In the genomic region with DNA sequence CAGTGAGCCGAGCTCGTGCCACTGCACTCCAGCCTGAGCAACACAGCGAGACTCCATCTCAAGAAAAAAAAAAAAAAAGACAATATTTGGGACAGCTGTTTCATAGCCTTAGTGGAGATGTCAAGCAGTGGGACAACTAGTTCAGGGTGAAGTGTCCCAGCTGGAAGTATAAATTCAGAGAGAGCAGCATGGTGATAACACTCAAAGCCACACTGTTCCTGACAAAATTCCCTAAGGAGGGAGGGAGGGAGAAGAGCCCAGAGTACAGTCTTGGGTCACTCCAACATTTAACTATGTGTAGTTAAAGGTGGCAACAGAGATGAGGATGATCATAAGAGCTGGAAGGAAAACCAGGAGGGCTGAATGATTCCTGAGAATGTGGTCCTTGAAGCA, we compare ENCODE assay signal across 17 cellular contexts. TPM values are rescaled to one million over a fixed set of nuclear protein-coding genes. Genes with fewer than 3 reads are reported as not detected.
DNase-seq lines count a peak whose midpoint lies in the region; ATAC-seq and TF ChIP-seq lines count a peak whose summit lies in the region.
"Had no signal": no experiment of that assay in that cellular context is flagged by ENCODE, and none has a peak within 500 bp of the region (broad histone marks: within the 10 kb centered on the region; RNA-seq: fewer than 3 reads in every experiment).

No MANE protein-coding gene starts in this region.

- peaks cover 8 to 14% of the 10 kb centered on the region in 2 donors for H3K4me1 ChIP-seq in breast epithelium
- H3K4me1 ChIP-seq in right cardiac atrium (ENCODE audit: control insufficient read depth, insufficient read depth, low read length): peaks cover 17% of the 10 kb centered on the region
- peaks cover 12% of the 10 kb centered on the region for H3K4me1 ChIP-seq in rectal smooth muscle tissue (ENCODE audit: control insufficient read depth, insufficient read depth, low read length)

- H3K36me3 ChIP-seq in breast epithelium (no peaks in the 10 kb centered on the region), rectal smooth muscle tissue (ENCODE audit: control insufficient read depth, insufficient read depth, low read length) (no peaks in the 10 kb centered on the region)
- H3K36me3 ChIP-seq: BLaER1 treated with 17β-estradiol and CSF1 and Interleukin-3, amounts not matched to agents 10 nM and 100 nM; upper lobe of left lung had no signal

- WGBS in right cardiac atrium: 67% methylated on average over 3 of the region's 3 CpGs

- no peak overlapping the region for H3K27ac Mint-ChIP-seq in activated naive CD8-positive, alpha-beta T cell treated with anti-CD3 and anti-CD28 coated beads, Interleukin-2, amount 50 U/mL, for 24 hours
- no peak overlapping the region for H3K27ac Mint-ChIP-seq in activated T-cell treated with anti-CD3 and anti-CD28 coated beads, Interleukin-2, amount 50 U/mL, for 72 hours
- H3K27ac Mint-ChIP-seq: activated naive CD4-positive, alpha-beta T cell treated with anti-CD3 and anti-CD28 coated beads for 36 hours had no signal

- H3K27me3 ChIP-seq in breast epithelium: no peaks in the 10 kb centered on the region
- H3K27me3 ChIP-seq in right cardiac atrium (ENCODE audit: control insufficient read depth, insufficient read depth): no peaks in the 10 kb centered on the region
- no peaks in the 10 kb centered on the region for H3K27me3 ChIP-seq in rectal smooth muscle tissue (ENCODE audit: control insufficient read depth, insufficient read depth, low read length)
- H3K27me3 ChIP-seq: BLaER1 treated with 17β-estradiol and CSF1 and Interleukin-3, amounts not matched to agents 10 nM and 100 nM; upper lobe of left lung had no signal

- H3K9me3 ChIP-seq in breast epithelium: no peaks in the 10 kb centered on the region
- no peaks in the 10 kb centered on the region for H3K9me3 ChIP-seq in right cardiac atrium (ENCODE audit: control insufficient read depth, low read length)
- H3K9me3 ChIP-seq: A549, upper lobe of left lung had no signal

- H3K27me3 Mint-ChIP-seq in activated naive CD8-positive, alpha-beta T cell treated with anti-CD3 and anti-CD28 coated beads, Interleukin-2, amount 50 U/mL, for 24 hours: no peaks in the 10 kb centered on the region
- no peaks in the 10 kb centered on the region for H3K27me3 Mint-ChIP-seq in activated T-cell treated with anti-CD3 and anti-CD28 coated beads, Interleukin-2, amount 50 U/mL, for 72 hours (ENCODE audit: low read depth)

- no peak for DNase-seq in breast epithelium (ENCODE audit: low spot score in 2 of 2)
- DNase-seq in right cardiac atrium: no peak
- no peak for DNase-seq in activated naive CD8-positive, alpha-beta T cell treated with anti-CD3 and anti-CD28 coated beads, Interleukin-2, amount 50 U/mL, for 24 hours
- no peak for DNase-seq in NCI-H82 (lab: John Stamatoyannopoulos, UW)
- no peak for DNase-seq in activated T-cell treated with anti-CD3 and anti-CD28 coated beads, Interleukin-2, amount 50 U/mL, for 72 hours
- no peak for DNase-seq in OCI-M2 (lab: John Stamatoyannopoulos, UW; ENCODE audit: unreplicated experiment)
- DNase-seq: activated naive CD4-positive, alpha-beta T cell treated with anti-CD3 and anti-CD28 coated beads for 36 hours; NCI-H2029; NCI-H446 treated with DMSO at 0.1 percent for 48 hours; occipital lobe; stimulated activated CD4-positive, alpha-beta T cell treated with anti-CD3 and anti-CD28 coated beads, Interleukin-1b, Interleukin-23, amount 100 ng/mL, for 48 hours; stimulated activated naive CD4-positive, alpha-beta T cell; upper lobe of left lung had no signal

- no peak overlapping the region for H3K4me3 ChIP-seq in breast epithelium
- peak overlapping the region; percentile 13 for H3K4me3 ChIP-seq in right cardiac atrium (ENCODE audit: low read length)
- H3K4me3 ChIP-seq in rectal smooth muscle tissue (ENCODE audit: low read length): no peak overlapping the region
- H3K4me3 ChIP-seq: A549; BLaER1 treated with 17β-estradiol and CSF1 and Interleukin-3, amounts not matched to agents 10 nM and 100 nM; upper lobe of left lung had no signal

- no peak for TF ChIP-seq CTCF in 22Rv1 (IDR thresholded peaks at IDR 0.05)
- TF ChIP-seq CTCF in breast epithelium (IDR thresholded peaks at IDR 0.05): no peak

- H3K4me1 Mint-ChIP-seq in activated naive CD8-positive, alpha-beta T cell treated with anti-CD3 and anti-CD28 coated beads, Interleukin-2, amount 50 U/mL, for 24 hours: no peaks in the 10 kb centered on the region
- H3K4me1 Mint-ChIP-seq in activated T-cell treated with anti-CD3 and anti-CD28 coated beads, Interleukin-2, amount 50 U/mL, for 72 hours (ENCODE audit: low read depth): peaks cover 5% of the 10 kb centered on the region

- H3K9me3 Mint-ChIP-seq in activated naive CD8-positive, alpha-beta T cell treated with anti-CD3 and anti-CD28 coated beads, Interleukin-2, amount 50 U/mL, for 24 hours: no peaks in the 10 kb centered on the region
- no peaks in the 10 kb centered on the region for H3K9me3 Mint-ChIP-seq in activated T-cell treated with anti-CD3 and anti-CD28 coated beads, Interleukin-2, amount 50 U/mL, for 72 hours
- H3K9me3 Mint-ChIP-seq: activated naive CD4-positive, alpha-beta T cell treated with anti-CD3 and anti-CD28 coated beads for 36 hours had no signal

- H3K36me3 Mint-ChIP-seq in activated naive CD8-positive, alpha-beta T cell treated with anti-CD3 and anti-CD28 coated beads, Interleukin-2, amount 50 U/mL, for 24 hours (ENCODE audit: low read depth): no peaks in the 10 kb centered on the region
- H3K36me3 Mint-ChIP-seq in activated T-cell treated with anti-CD3 and anti-CD28 coated beads, Interleukin-2, amount 50 U/mL, for 72 hours (ENCODE audit: insufficient read depth in 2 of 2): no peaks in the 10 kb centered on the region

- H3K4me3 Mint-ChIP-seq in activated naive CD8-positive, alpha-beta T cell treated with anti-CD3 and anti-CD28 coated beads, Interleukin-2, amount 50 U/mL, for 24 hours: no peak overlapping the region
- H3K4me3 Mint-ChIP-seq in activated T-cell treated with anti-CD3 and anti-CD28 coated beads, Interleukin-2, amount 50 U/mL, for 72 hours: no peak overlapping the region
- H3K4me3 Mint-ChIP-seq: activated naive CD4-positive, alpha-beta T cell treated with anti-CD3 and anti-CD28 coated beads for 36 hours had no signal

- intact Hi-C loops in breast epithelium (cut with DNase I; ENCODE audit: low total_unique reads) (no loop called here), right cardiac atrium (cut with DNase I) (no loop called here)

- peak overlapping the region; percentile 98; the same call in 1 of the 2 replicates for H3K27ac ChIP-seq in 22Rv1
- H3K27ac ChIP-seq in breast epithelium: peak overlapping the region; percentile 76 to 88
- H3K27ac ChIP-seq in right cardiac atrium (ENCODE audit: low read length): peak overlapping the region; percentile 91
- peak overlapping the region; percentile 43 for H3K27ac ChIP-seq in rectal smooth muscle tissue (ENCODE audit: low read depth, low read length)
- H3K27ac ChIP-seq: A549; BLaER1 treated with 17β-estradiol and CSF1 and Interleukin-3, amounts not matched to agents 10 nM and 100 nM had no signal

- ATAC-seq in right cardiac atrium: peak; percentile 19 to 73
- no peak for ATAC-seq in activated naive CD8-positive, alpha-beta T cell treated with anti-CD3 and anti-CD28 coated beads, Interleukin-2, amount 50 U/mL, for 24 hours
- ATAC-seq in activated T-cell treated with anti-CD3 and anti-CD28 coated beads, Interleukin-2, amount 50 U/mL, for 72 hours (replicated peaks in 1 of 2): no peak
- ATAC-seq: A549 had no signal

- TF ChIP-seq POLR2A in breast epithelium (IDR thresholded peaks at IDR 0.05): no peak

- no peak overlapping the region for H3K9ac ChIP-seq in rectal smooth muscle tissue (ENCODE audit: low read length)
- H3K9ac ChIP-seq: BLaER1 treated with 17β-estradiol and CSF1 and Interleukin-3, amounts not matched to agents 10 nM and 100 nM had no signal

RNA-seq across cellular contexts. Expression of gene IP6K2, which starts 21.1 kb away (rescaled TPM):
- total RNA-seq in breast epithelium (100 to 1,000 TPM in 2 of 3 donors, 10 to 100 TPM in 1; 84.0 to 185 (median 126) TPM), right cardiac atrium (10 to 100 TPM; 21.2 to 43.2 (median 33.8) TPM)
- 57.8 TPM for polyA plus RNA-seq in right cardiac atrium
- 10 to 100 TPM; 62.4 to 75.4 TPM for total RNA-seq in activated T-cell treated with anti-CD3 and anti-CD28 coated beads, Interleukin-2, amount 50 U/mL, for 72 hours

RNA-seq across cellular contexts. Expression of gene NCKIPSD, which starts 52.4 kb away (rescaled TPM):
- total RNA-seq in breast epithelium (10 to 100 TPM; 31.8 to 40.3 (median 36.4) TPM), right cardiac atrium (10 to 100 TPM; 31.1 to 49.8 (median 42.1) TPM)
- polyA plus RNA-seq in right cardiac atrium: 32.5 TPM
- total RNA-seq in activated T-cell treated with anti-CD3 and anti-CD28 coated beads, Interleukin-2, amount 50 U/mL, for 72 hours: 10 to 100 TPM; 27.7 to 27.8 TPM

Comparison
In these comparisons a context has a peak if more than half of its experiments do, and no peak if none do; other contexts are left out.
1. H3K27ac ChIP-seq: peak in every context shown above with its lines; median percentile 98 in 22Rv1; 91 in right cardiac atrium; 82 in breast epithelium; 43 in rectal smooth muscle tissue.
2. ATAC-seq: peak in right cardiac atrium (2 of 2); none in activated naive CD8-positive, alpha-beta T cell treated with anti-CD3 and anti-CD28 coated beads, Interleukin-2, amount 50 U/mL, for 24 hours (single experiment) and activated T-cell treated with anti-CD3 and anti-CD28 coated beads, Interleukin-2, amount 50 U/mL, for 72 hours (0 of 2).